25 cellular contexts compared by ENCODE assay signal in genomic region chr5:143445726-143446125, GRCh38. TPM values are rescaled to one million over a fixed set of nuclear protein-coding genes. Genes with fewer than 3 reads are reported as not detected.
DNase-seq lines count a peak whose midpoint lies in the region; ATAC-seq and TF ChIP-seq lines count a peak whose summit lies in the region.
"Had no signal": no experiment of that assay in that cellular context is flagged by ENCODE, and none has a peak within 500 bp of the region (broad histone marks: within the 10 kb centered on the region; RNA-seq: fewer than 3 reads in every experiment).

No MANE protein-coding gene starts in this region.

- peak overlapping the region; percentile 1 for H3K27ac Mint-ChIP-seq in mesothelial cell of epicardium
- H3K27ac Mint-ChIP-seq: activated CD4-positive, alpha-beta T cell treated with anti-CD3 and anti-CD28 coated beads for 36 hours; activated naive CD4-positive, alpha-beta T cell treated with anti-CD3 and anti-CD28 coated beads, Interleukin-2, amount 50 U/mL, for 24 hours; nephron progenitor cell; progenitor cell of endocrine pancreas had no signal

- no peaks in the 10 kb centered on the region for H3K36me3 ChIP-seq in HUES48 (ENCODE audit: control insufficient read depth, insufficient read depth, low read length)

- peak; percentile 10 for DNase-seq in EL
- DNase-seq in mesothelial cell of epicardium (ENCODE audit: low spot score in 2 of 2, unreplicated experiment in 2 of 2) = no peak
- DNase-seq in ecto neural progenitor cell (ENCODE audit: low spot score) = no peak
- no peak for DNase-seq in effector CD8-positive, alpha-beta T cell (lab: John Stamatoyannopoulos, UW)
- DNase-seq: activated CD4-positive, alpha-beta T cell treated with anti-CD3 and anti-CD28 coated beads for 36 hours; activated T-cell treated with anti-CD3 and anti-CD28 coated beads, Interleukin-2, amount 50 U/mL, for 72 hours; aorta; caudate nucleus; CD8-positive, alpha-beta memory T cell; dermis blood vessel endothelial cell; DMS79 treated with DMSO at 0.1 percent for 48 hours; hippocampal formation; left ventricle myocardium superior; NCI-H1417; NCI-H2171 treated with DMSO at 0.1 percent for 48 hours; NCI-H526; nephron progenitor cell; substantia nigra had no signal

- no peaks in the 10 kb centered on the region for H3K9me3 ChIP-seq in HUES48 (ENCODE audit: control insufficient read depth, insufficient read depth, low read length)

- H3K4me3 Mint-ChIP-seq in mesothelial cell of epicardium = no peak overlapping the region
- H3K4me3 Mint-ChIP-seq: activated CD4-positive, alpha-beta T cell treated with anti-CD3 and anti-CD28 coated beads for 36 hours; activated naive CD4-positive, alpha-beta T cell treated with anti-CD3 and anti-CD28 coated beads, Interleukin-2, amount 50 U/mL, for 24 hours; activated T-cell treated with anti-CD3 and anti-CD28 coated beads, Interleukin-2, amount 50 U/mL, for 72 hours; CD8-positive, alpha-beta memory T cell; nephron progenitor cell had no signal

- ATAC-seq in SK-N-SH treated with all-trans-retinoic acid at 6 μM for 48 hours (no peak), GM18517 (IDR thresholded peaks at IDR 0.05; ENCODE audit: unreplicated experiment) (no peak)
- ATAC-seq: activated CD4-positive, alpha-beta T cell treated with anti-CD3 and anti-CD28 coated beads for 36 hours; activated T-cell treated with anti-CD3 and anti-CD28 coated beads, Interleukin-2, amount 50 U/mL, for 72 hours; left ventricle myocardium superior; Right ventricle myocardium inferior had no signal

- H3K9ac ChIP-seq in HUES48 (ENCODE audit: low read depth, low read length) = no peak overlapping the region

- H3K27me3 Mint-ChIP-seq in mesothelial cell of epicardium (ENCODE audit: low read depth) = peaks cover 8% of the 10 kb centered on the region
- H3K27me3 Mint-ChIP-seq: activated CD4-positive, alpha-beta T cell treated with anti-CD3 and anti-CD28 coated beads for 36 hours; activated naive CD4-positive, alpha-beta T cell treated with anti-CD3 and anti-CD28 coated beads, Interleukin-2, amount 50 U/mL, for 24 hours; CD8-positive, alpha-beta memory T cell; progenitor cell of endocrine pancreas had no signal

- H3K27me3 ChIP-seq in HUES48 (ENCODE audit: control insufficient read depth, insufficient read depth, low read length) = no peaks in the 10 kb centered on the region

- no peaks in the 10 kb centered on the region for H3K4me1 ChIP-seq in HUES48 (ENCODE audit: control insufficient read depth, insufficient read depth, low read length)

- peak overlapping the region; percentile 14 for H3K27ac ChIP-seq in HUES48 (ENCODE audit: low read depth, low read length)
- H3K27ac ChIP-seq: HL-60 had no signal

- H3K36me3 Mint-ChIP-seq in mesothelial cell of epicardium = no peaks in the 10 kb centered on the region
- H3K36me3 Mint-ChIP-seq: activated naive CD4-positive, alpha-beta T cell treated with anti-CD3 and anti-CD28 coated beads, Interleukin-2, amount 50 U/mL, for 24 hours; CD8-positive, alpha-beta memory T cell had no signal

- H3K4me3 ChIP-seq in HUES48 (ENCODE audit: low read depth, low read length) = no peak overlapping the region

- H3K9me3 Mint-ChIP-seq in mesothelial cell of epicardium = no peaks in the 10 kb centered on the region
- H3K9me3 Mint-ChIP-seq: activated naive CD4-positive, alpha-beta T cell treated with anti-CD3 and anti-CD28 coated beads, Interleukin-2, amount 50 U/mL, for 24 hours; activated T-cell treated with anti-CD3 and anti-CD28 coated beads, Interleukin-2, amount 50 U/mL, for 72 hours; CD8-positive, alpha-beta memory T cell; nephron progenitor cell had no signal

- TF ChIP-seq CTCF in mesothelial cell of epicardium (IDR thresholded peaks at IDR 0.05; ENCODE audit: unreplicated experiment) = no peak

- peaks cover 10% of the 10 kb centered on the region for H3K4me1 Mint-ChIP-seq in mesothelial cell of epicardium

TF ChIP-seq in SK-N-SH treated with all-trans-retinoic acid at 6 μM for 48 hours, 23 proteins besides CTCF, POLR2A, EP300 and RAD21:
- 0 out of 2 replicates have a peak, but pooled peaks have one; percentile 25 for TF ChIP-seq TCF4 (CRISPR knock-in tag; IDR thresholded peaks at IDR 0.05; ENCODE audit: borderline replicate concordance)
- no peak for TF ChIP-seq ARNTL (CRISPR knock-in tag; IDR thresholded peaks at IDR 0.05; ENCODE audit: borderline replicate concordance, low read depth)
TF ChIP-seq in SK-N-SH treated with all-trans-retinoic acid at 6 μM for 48 hours: peak in this region for 1.

RNA-seq across cellular contexts. Expression of gene NR3C1, which starts 42.2 kb away (rescaled TPM):
- total RNA-seq in mesothelial cell of epicardium = 29.2 to 35.3 TPM (median 34.5 TPM) in 3 replicates
